In genomic region chr15:38613085-38613484, GRCh38 we compare ENCODE assay signal across 28 cellular contexts. TPM values are rescaled to one million over a fixed set of nuclear protein-coding genes. Genes with fewer than 3 reads are reported as not detected.
DNase-seq lines count a peak whose midpoint lies in the region; ATAC-seq and TF ChIP-seq lines count a peak whose summit lies in the region.
"Had no signal": no experiment of that assay in that cellular context is flagged by ENCODE, and none has a peak within 500 bp of the region (broad histone marks: within the 10 kb centered on the region; RNA-seq: fewer than 3 reads in every experiment).

No MANE protein-coding gene starts in this region.

- no peak for TF ChIP-seq POLR2A in gastrocnemius medialis (IDR thresholded peaks at IDR 0.05)

- in situ Hi-C loops in gastrocnemius medialis (cut with MboI; ENCODE audit: low sequenced_read_pairs in 4 of 4), result no loop called here

- no peaks in the 10 kb centered on the region for H3K36me3 ChIP-seq in gastrocnemius medialis
- H3K36me3 ChIP-seq: breast epithelium, colonic mucosa, SJCRH30, stomach, tibial nerve had no signal

- intact Hi-C loops in gastrocnemius medialis (cut with DNase I; ENCODE audit: low total_unique reads), result no loop called here

- peaks cover 3% of the 10 kb centered on the region for H3K9me3 Mint-ChIP-seq in T-helper 1 cell treated with Interleukin-12 subunit alpha and Interleukin-12 subunit beta and Interleukin-4 antibody, amounts not matched to agents 30 μg/mL and 1 μg/mL, for 36 hours
- H3K9me3 Mint-ChIP-seq in activated naive CD8-positive, alpha-beta T cell treated with anti-CD3 and anti-CD28 coated beads, Interleukin-2, amount 10 ng/mL, durations not matched to agents 7 days and 5 days, result no peaks in the 10 kb centered on the region
- H3K9me3 Mint-ChIP-seq in mesothelial cell of epicardium, result peaks cover 3% of the 10 kb centered on the region
- H3K9me3 Mint-ChIP-seq: CD8-positive, alpha-beta T cell had no signal

- no peak for ATAC-seq in activated naive CD8-positive, alpha-beta T cell treated with anti-CD3 and anti-CD28 coated beads, Interleukin-2, amount 10 ng/mL, durations not matched to agents 7 days and 5 days (ENCODE audit: low read depth)
- ATAC-seq in gastrocnemius medialis, result no peak
- no peak for ATAC-seq in HG03095 (IDR thresholded peaks at IDR 0.05; ENCODE audit: unreplicated experiment)
- ATAC-seq: CD8-positive, alpha-beta T cell; foreskin keratinocyte; naive thymus-derived CD8-positive, alpha-beta T cell; T-cell had no signal

- POLR2A ChIA-PET in activated naive CD8-positive, alpha-beta T cell treated with anti-CD3 and anti-CD28 coated beads, Interleukin-2, amount 10 ng/mL, durations not matched to agents 7 days and 5 days (lab: Charles Lee), result interaction anchor here (0.8 to 5.1 kb wide), 8 partner anchors 8 to 71 kb away, joined by 3 to 55 read pairs (median 5); partner anchors contain the start of gene RASGRP1

- H3K4me1 ChIP-seq in gastrocnemius medialis, result no peaks in the 10 kb centered on the region
- H3K4me1 ChIP-seq: breast epithelium, colonic mucosa, foreskin keratinocyte, SJCRH30, stomach, tibial nerve had no signal

- no peaks in the 10 kb centered on the region for H3K27me3 Mint-ChIP-seq in T-helper 1 cell treated with Interleukin-12 subunit alpha and Interleukin-12 subunit beta and Interleukin-4 antibody, amounts not matched to agents 30 μg/mL and 1 μg/mL, for 36 hours (ENCODE audit: low read depth)
- no peaks in the 10 kb centered on the region for H3K27me3 Mint-ChIP-seq in activated naive CD8-positive, alpha-beta T cell treated with anti-CD3 and anti-CD28 coated beads, Interleukin-2, amount 10 ng/mL, durations not matched to agents 7 days and 5 days
- peaks cover 2% of the 10 kb centered on the region for H3K27me3 Mint-ChIP-seq in mesothelial cell of epicardium (ENCODE audit: low read depth)
- H3K27me3 Mint-ChIP-seq: naive thymus-derived CD8-positive, alpha-beta T cell; T-cell had no signal

- H3K27ac ChIP-seq in gastrocnemius medialis, result no peak overlapping the region
- H3K27ac ChIP-seq: 22Rv1, breast epithelium, colonic mucosa, foreskin keratinocyte, SJCRH30, stomach, tibial nerve had no signal

- no peak overlapping the region for H3K4me3 ChIP-seq in gastrocnemius medialis
- H3K4me3 ChIP-seq: breast epithelium, colonic mucosa, SJCRH30, stomach, tibial nerve had no signal

- H3K36me3 Mint-ChIP-seq in T-helper 1 cell treated with Interleukin-12 subunit alpha and Interleukin-12 subunit beta and Interleukin-4 antibody, amounts not matched to agents 30 μg/mL and 1 μg/mL, for 36 hours (ENCODE audit: low read depth), result peaks cover 11% of the 10 kb centered on the region
- H3K36me3 Mint-ChIP-seq in activated naive CD8-positive, alpha-beta T cell treated with anti-CD3 and anti-CD28 coated beads, Interleukin-2, amount 10 ng/mL, durations not matched to agents 7 days and 5 days, result peaks cover 4% of the 10 kb centered on the region
- H3K36me3 Mint-ChIP-seq in mesothelial cell of epicardium, result no peaks in the 10 kb centered on the region
- H3K36me3 Mint-ChIP-seq: CD8-positive, alpha-beta T cell; naive thymus-derived CD8-positive, alpha-beta T cell; T-cell had no signal

- H3K4me3 Mint-ChIP-seq in T-helper 1 cell treated with Interleukin-12 subunit alpha and Interleukin-12 subunit beta and Interleukin-4 antibody, amounts not matched to agents 30 μg/mL and 1 μg/mL, for 36 hours, result peak overlapping the region; percentile 12
- H3K4me3 Mint-ChIP-seq in activated naive CD8-positive, alpha-beta T cell treated with anti-CD3 and anti-CD28 coated beads, Interleukin-2, amount 10 ng/mL, durations not matched to agents 7 days and 5 days, result peak overlapping the region; percentile 80
- H3K4me3 Mint-ChIP-seq in mesothelial cell of epicardium, result no peak overlapping the region
- H3K4me3 Mint-ChIP-seq: CD8-positive, alpha-beta T cell had no signal

- TF ChIP-seq CTCF in gastrocnemius medialis (IDR thresholded peaks at IDR 0.05 in 4 of 5, conservative IDR thresholded peaks at IDR 0.05 in 1 of 5) (no peak), mesothelial cell of epicardium (IDR thresholded peaks at IDR 0.05; ENCODE audit: unreplicated experiment) (no peak)

- H3K27ac Mint-ChIP-seq in T-helper 1 cell treated with Interleukin-12 subunit alpha and Interleukin-12 subunit beta and Interleukin-4 antibody, amounts not matched to agents 30 μg/mL and 1 μg/mL, for 36 hours, result peak overlapping the region; percentile 92
- peak overlapping the region; percentile 97 for H3K27ac Mint-ChIP-seq in activated naive CD8-positive, alpha-beta T cell treated with anti-CD3 and anti-CD28 coated beads, Interleukin-2, amount 10 ng/mL, durations not matched to agents 7 days and 5 days
- no peak overlapping the region for H3K27ac Mint-ChIP-seq in mesothelial cell of epicardium
- H3K27ac Mint-ChIP-seq: CD8-positive, alpha-beta T cell had no signal

- peaks cover 61% of the 10 kb centered on the region for H3K4me1 Mint-ChIP-seq in T-helper 1 cell treated with Interleukin-12 subunit alpha and Interleukin-12 subunit beta and Interleukin-4 antibody, amounts not matched to agents 30 μg/mL and 1 μg/mL, for 36 hours (ENCODE audit: low read depth)
- peaks cover 61% of the 10 kb centered on the region for H3K4me1 Mint-ChIP-seq in activated naive CD8-positive, alpha-beta T cell treated with anti-CD3 and anti-CD28 coated beads, Interleukin-2, amount 10 ng/mL, durations not matched to agents 7 days and 5 days
- H3K4me1 Mint-ChIP-seq in mesothelial cell of epicardium, result peaks cover 11% of the 10 kb centered on the region

- no peaks in the 10 kb centered on the region for H3K9me3 ChIP-seq in gastrocnemius medialis
- H3K9me3 ChIP-seq: breast epithelium, colonic mucosa, SJCRH30, stomach, tibial nerve had no signal

- H3K27me3 ChIP-seq in gastrocnemius medialis, result no peaks in the 10 kb centered on the region
- H3K27me3 ChIP-seq: breast epithelium, colonic mucosa, stomach, tibial nerve had no signal

- DNase-seq in T-helper 1 cell, result no peak
- peak; percentile 39 for DNase-seq in stimulated activated CD4-positive, alpha-beta T cell treated with anti-CD3 and anti-CD28 coated beads, Interleukin-1b, Interleukin-23, amount 100 ng/mL, for 48 hours
- DNase-seq in stimulated activated CD4-positive, alpha-beta T cell treated with anti-CD3 and anti-CD28 coated beads, Interleukin-4, amount 100 ng/mL, for 24 hours, result no peak
- no peak for DNase-seq in activated naive CD8-positive, alpha-beta T cell treated with anti-CD3 and anti-CD28 coated beads, Interleukin-2, amount 10 ng/mL, durations not matched to agents 7 days and 5 days
- DNase-seq in gastrocnemius medialis, result no peak
- no peak for DNase-seq in mesothelial cell of epicardium (ENCODE audit: low spot score in 2 of 2, unreplicated experiment in 2 of 2)
- DNase-seq: activated effector memory CD4-positive, alpha-beta T cell treated with anti-CD3 and anti-CD28 coated beads, Interleukin-2, amount 50 U/mL, for 16 hours; amygdala; CD8-positive, alpha-beta T cell; colonic mucosa; DMS153; effector memory CD4-positive, alpha-beta T cell; foreskin keratinocyte; GDM1; naive thymus-derived CD8-positive, alpha-beta T cell; NCI-H1105 treated with DMSO at 0.1 percent for 48 hours; NCI-H2029 treated with DMSO at 0.1 percent for 48 hours; NCI-H2227 treated with DMSO at 0.1 percent for 48 hours; retina; SJCRH30; small intestine; stomach; T-cell had no signal

RNA-seq across cellular contexts. Expression of gene RASGRP1, which starts 48.5 kb away (rescaled TPM):
- total RNA-seq in activated naive CD8-positive, alpha-beta T cell treated with anti-CD3 and anti-CD28 coated beads, Interleukin-2, amount 10 ng/mL, durations not matched to agents 7 days and 5 days, result 100 to 1,000 TPM; 175 to 179 TPM
- total RNA-seq in gastrocnemius medialis (under 1 TPM in 2 of 4 donors, not detected in 2; 0.44 to 0.85 TPM), mesothelial cell of epicardium (3.7 to 4.8 TPM (median 4.4 TPM) in 3 replicates)
- total RNA-seq: foreskin keratinocyte had no signal

Comparison
In these comparisons a context has a peak if more than half of its experiments do, and no peak if none do; other contexts are left out.
1. RNA of gene RASGRP1, which starts 48.5 kb away (total RNA-seq): 175 to 179 TPM in activated naive CD8-positive, alpha-beta T cell treated with anti-CD3 and anti-CD28 coated beads, Interleukin-2, amount 10 ng/mL, durations not matched to agents 7 days and 5 days; 3.7 to 4.8 TPM in mesothelial cell of epicardium and 0.44 to 0.85 TPM in gastrocnemius medialis; every median in the first group is over 10 times any median in the second.